1 cellular context compared by ENCODE assay signal in the genomic region with DNA sequence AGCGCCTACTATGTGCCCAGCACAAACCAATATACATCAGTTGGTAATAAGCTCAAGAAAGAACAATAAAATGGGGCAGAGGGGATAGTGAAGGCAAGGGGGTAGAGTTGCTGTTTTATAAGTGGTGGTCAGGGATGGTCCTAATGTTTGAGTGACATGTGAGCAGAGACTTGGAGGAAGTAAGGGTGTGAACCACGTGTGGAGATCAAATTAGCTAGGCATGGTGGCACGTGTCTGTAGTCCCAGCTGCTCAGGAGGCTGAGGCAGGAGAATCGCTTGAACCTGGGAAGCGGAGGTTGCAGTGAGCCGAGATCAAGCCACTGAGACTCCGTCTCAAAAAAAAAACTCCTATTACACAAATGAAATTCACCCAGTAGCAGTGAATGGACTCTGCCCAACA.
TF ChIP-seq lines count a peak whose summit lies in the region.

No MANE protein-coding gene starts in this region.

TF ChIP-seq in K562, 482 proteins besides CTCF, POLR2A, EP300 and RAD21 (continued from another document):
- TF ChIP-seq, protein P1, sequence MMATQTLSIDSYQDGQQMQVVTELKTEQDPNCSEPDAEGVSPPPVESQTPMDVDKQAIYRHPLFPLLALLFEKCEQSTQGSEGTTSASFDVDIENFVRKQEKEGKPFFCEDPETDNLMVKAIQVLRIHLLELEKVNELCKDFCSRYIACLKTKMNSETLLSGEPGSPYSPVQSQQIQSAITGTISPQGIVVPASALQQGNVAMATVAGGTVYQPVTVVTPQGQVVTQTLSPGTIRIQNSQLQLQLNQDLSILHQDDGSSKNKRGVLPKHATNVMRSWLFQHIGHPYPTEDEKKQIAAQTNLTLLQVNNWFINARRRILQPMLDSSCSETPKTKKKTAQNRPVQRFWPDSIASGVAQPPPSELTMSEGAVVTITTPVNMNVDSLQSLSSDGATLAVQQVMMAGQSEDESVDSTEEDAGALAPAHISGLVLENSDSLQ (IDR thresholded peaks at IDR 0.05) = peak; percentile 46
